ENCODE assay signal across 16 cellular contexts in the genomic region with DNA sequence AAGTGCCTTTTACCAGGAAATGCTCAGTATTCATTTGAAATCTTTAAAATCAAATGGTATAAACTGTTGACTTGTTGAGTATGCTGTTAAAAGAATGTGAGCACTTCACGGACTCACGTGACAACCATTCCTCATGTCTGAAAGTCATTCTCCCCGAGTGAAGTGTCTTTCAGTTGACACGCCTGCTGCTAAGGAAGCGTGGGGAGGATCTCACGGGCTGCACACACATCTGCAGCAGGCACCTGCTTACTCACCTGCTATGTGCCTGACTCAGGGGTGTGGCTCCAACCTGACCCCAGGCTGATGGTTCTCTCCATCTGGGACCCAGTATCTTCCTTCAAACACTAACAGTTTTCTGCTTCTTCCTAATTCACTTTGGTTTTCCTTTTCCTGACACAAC. TPM values are rescaled to one million over a fixed set of nuclear protein-coding genes. Genes with fewer than 3 reads are reported as not detected.
A peak's percentile ranks its signal among the peaks of the same experiment; 100 is the strongest.
DNase-seq lines count a peak whose midpoint lies in the region; ATAC-seq, FAIRE-seq and TF ChIP-seq lines count a peak whose summit lies in the region.
"Had no signal": no experiment of that assay in that cellular context is flagged by ENCODE, and none has a peak within 500 bp of the region (broad histone marks: within the 10 kb centered on the region; RNA-seq: fewer than 3 reads in every experiment).

No MANE protein-coding gene starts in this region.

- H3K36me3 ChIP-seq in K562 (ENCODE audit: control insufficient read depth, insufficient read depth, low read length) (peaks cover 70% of the 10 kb centered on the region), mesenchymal stem cell (ENCODE audit: control insufficient read depth in 1 of 2, insufficient read depth in 2 of 2, low read depth in 1 of 2, low read length in 2 of 2) (peaks cover 36 to 58% of the 10 kb centered on the region in 2 experiments)

- POLR2A ChIA-PET in K562 (lab: Yijun Ruan, JAX): interaction anchor here (2.0 kb wide), 1 partner anchor 9 kb away, joined by 7 read pairs; no protein-coding TSS in a partner anchor

- no peak overlapping the region for H3K4ac ChIP-seq in mesenchymal stem cell (ENCODE audit: low read depth in 1 of 2, low read length in 2 of 2)

- H3K27ac ChIP-seq in K562 (ENCODE audit: extremely low read depth, low read depth, low read length) (no peak overlapping the region), mesenchymal stem cell (ENCODE audit: low read length, poor library complexity, severe bottlenecking) (no peak overlapping the region)
- H3K27ac ChIP-seq: testis had no signal

- H3K79me1 ChIP-seq in mesenchymal stem cell (replicated peaks; ENCODE audit: low read length, poor library complexity, severe bottlenecking): peaks cover 12% of the 10 kb centered on the region

- H3K79me2 ChIP-seq in K562 (ENCODE audit: control insufficient read depth, insufficient read depth, low read length): no peaks in the 10 kb centered on the region

- H2BK12ac ChIP-seq in mesenchymal stem cell (ENCODE audit: low read length in 2 of 2): no peak overlapping the region

- H2AK5ac ChIP-seq in mesenchymal stem cell (ENCODE audit: low read length, severe bottlenecking): no peak overlapping the region

- peak; percentile 63 for FAIRE-seq in K562 (lab: Jason Lieb, UNC)
- FAIRE-seq: GM12892, H54 had no signal

- no peak for TF ChIP-seq RAD21 in K562 (CRISPR knock-in tag; conservative IDR thresholded peaks at IDR 0.05 in 1 of 2, IDR thresholded peaks at IDR 0.05 in 1 of 2)

- DNase-seq in NCI-H146 (lab: John Stamatoyannopoulos, UW) (peak; percentile 54), NCI-H146 treated with DMSO at 0.1 percent for 48 hours (lab: John Stamatoyannopoulos, UW; ENCODE audit: unreplicated experiment) (no peak), DMS53 (lab: John Stamatoyannopoulos, UW) (peak; percentile 94), K562 (ENCODE audit: extremely low read depth in 1 of 4, low spot score in 3 of 4) (no peak), mesenchymal stem cell (no peak), HCEC 1CT (no peak), NCI-H1436 treated with DMSO at 0.1 percent for 48 hours (lab: John Stamatoyannopoulos, UW) (no peak)
- DNase-seq: 8988T; CD4-positive, CD25-positive, alpha-beta regulatory T cell; NCI-H2227 treated with DMSO at 0.1 percent for 48 hours; testis had no signal

- H3K4me3 ChIP-seq in K562: no peak overlapping the region
- no peak overlapping the region for H3K4me3 ChIP-seq in mesenchymal stem cell (ENCODE audit: insufficient read depth in 1 of 2, low read depth in 1 of 2, low read length in 2 of 2)
- H3K4me3 ChIP-seq: testis had no signal

- H2BK120ac ChIP-seq in mesenchymal stem cell (ENCODE audit: low read depth, low read length): no peak overlapping the region

- CTCF ChIA-PET in K562 (lab: Yijun Ruan, JAX; ENCODE audit: low intra/inter-chr PET ratio): no interaction called here

- no peak overlapping the region for H2BK5ac ChIP-seq in mesenchymal stem cell (ENCODE audit: low read depth, low read length, poor library complexity, severe bottlenecking)

- no peak overlapping the region for H2BK15ac ChIP-seq in mesenchymal stem cell (ENCODE audit: low read depth, poor library complexity, severe bottlenecking)

- ATAC-seq in K562 (no peak), HG02798 (IDR thresholded peaks at IDR 0.05; ENCODE audit: poor library complexity, unreplicated experiment) (no peak)
- ATAC-seq: activated CD8-positive, alpha-beta T cell treated with anti-CD3 and anti-CD28 coated beads, Interleukin-2, amount 10 ng/mL, durations not matched to agents 7 days and 5 days; sciatic nerve had no signal

- H2AFZ ChIP-seq in K562 (ENCODE audit: low read depth, low read length) (no peak overlapping the region), mesenchymal stem cell (ENCODE audit: low read depth, low read length) (no peak overlapping the region)

- no peak for TF ChIP-seq EP300 in K562 (IDR thresholded peaks at IDR 0.05; ENCODE audit: low read length)

- no peaks in the 10 kb centered on the region for H4K20me1 ChIP-seq in K562 (replicated peaks; ENCODE audit: control insufficient read depth, insufficient read depth, low read length)

- H4K91ac ChIP-seq in mesenchymal stem cell (ENCODE audit: low read length): no peak overlapping the region

- WGBS in K562 (ENCODE audit: insufficient coverage, low coverage, missing lambda C conversion rate): 81% methylated on average over 6 of the region's 6 CpGs
- 99% methylated on average over 6 of the region's 6 CpGs for WGBS in mesenchymal stem cell

- no peak overlapping the region for H3K18ac ChIP-seq in mesenchymal stem cell (ENCODE audit: low read depth in 1 of 2, low read length in 2 of 2)

- in situ Hi-C loops in K562 (cut with MboI): no loop called here

- peak overlapping the region; percentile 5 for H4K8ac ChIP-seq in mesenchymal stem cell (ENCODE audit: low read length)

- H3K9me3 ChIP-seq in K562 (replicated peaks; ENCODE audit: control insufficient read depth, insufficient read depth, low read depth, low read length) (no peaks in the 10 kb centered on the region), mesenchymal stem cell (ENCODE audit: control insufficient read depth, low read length) (no peaks in the 10 kb centered on the region)
- H3K9me3 ChIP-seq: testis had no signal

- no peaks in the 10 kb centered on the region for H3K9me1 ChIP-seq in K562 (ENCODE audit: control insufficient read depth, insufficient read depth, low read length)

- H3K14ac ChIP-seq in mesenchymal stem cell (ENCODE audit: low read length in 2 of 2): no peak overlapping the region

- TSS peak; percentile 27 for BruUV-seq in K562 (replicated peaks; lab: Mats Ljungman, UMichigan)

- intact Hi-C loops in K562 (cut with micrococcal nuclease): no loop called here

- H3K4me2 ChIP-seq in K562 (ENCODE audit: insufficient read depth, low read length) (no peak overlapping the region), mesenchymal stem cell (ENCODE audit: low read length, poor library complexity, severe bottlenecking) (no peak overlapping the region)

- TF ChIP-seq CTCF in K562 (IDR thresholded peaks at IDR 0.05 in 2 of 3, conservative IDR thresholded peaks at IDR 0.05 in 1 of 3; ENCODE audit: insufficient read depth in 2 of 3, low read depth in 1 of 3, low read length in 3 of 3): no peak

- H3K23ac ChIP-seq in mesenchymal stem cell (ENCODE audit: low read length in 2 of 2): no peak overlapping the region

- no peak for TF ChIP-seq POLR2A in K562 (conservative IDR thresholded peaks at IDR 0.05)

- no peaks in the 10 kb centered on the region for H3K27me3 ChIP-seq in K562 (ENCODE audit: control insufficient read depth in 2 of 2, insufficient read depth in 2 of 2, low read length in 2 of 2)
- H3K27me3 ChIP-seq in mesenchymal stem cell (ENCODE audit: control insufficient read depth in 1 of 2, insufficient read depth in 1 of 2, low read length in 2 of 2): no peaks in the 10 kb centered on the region
- H3K27me3 ChIP-seq: testis had no signal

- no peak overlapping the region for H3K9ac ChIP-seq in K562 (ENCODE audit: insufficient read depth in 1 of 2, low read depth in 2 of 2, low read length in 2 of 2)
- H3K9ac ChIP-seq in mesenchymal stem cell (ENCODE audit: low read length): no peak overlapping the region

- H3K4me1 ChIP-seq in K562 (replicated peaks in 1 of 2; ENCODE audit: control insufficient read depth in 2 of 2, insufficient read depth in 2 of 2, low read length in 2 of 2): no peaks in the 10 kb centered on the region; a peak in 1 of 5 replicates
- H3K4me1 ChIP-seq in mesenchymal stem cell (ENCODE audit: control insufficient read depth, insufficient read depth, low read depth, low read length): no peaks in the 10 kb centered on the region
- H3K4me1 ChIP-seq: testis had no signal

RNA-seq across cellular contexts. Expression of a gene that starts 32.7 kb away (rescaled TPM):
- total RNA-seq in K562 (2011; cell fraction: chromatin; rRNA removed; ENCODE audit: low replicate concordance): 556 and 619 TPM in 2 replicates
- 297 and 303 TPM in 2 replicates for total RNA-seq in K562 (2011; cell fraction: nucleolus; rRNA removed)
- 373 and 427 TPM in 2 replicates for total RNA-seq in K562 (2011; cell fraction: nucleoplasm; rRNA removed)
- total RNA-seq in K562 (2014; rRNA removed) (33.9 and 37.4 TPM in 2 replicates), K562 (2014; rRNA removed; fragmentation: Illumina TruSeq; extraction: Trizol) (19.9 and 22.2 TPM in 2 replicates), K562 (2015; rRNA removed; fragmentation: Illumina TruSeq; extraction: Trizol) (20.4 TPM in 2 replicates), K562 (2021) (49.7 and 58.7 TPM in 2 replicates)
- polyA plus RNA-seq in K562 (2011; rRNA removed) (77.2 and 85.6 TPM in 2 replicates), K562 (2014; fragmentation: Illumina TruSeq; extraction: Trizol) (22.7 and 23.3 TPM in 2 replicates), K562 (2014; fragmentation: Nextera tagmentation; extraction: Ambion mirVana) (1 to 10 TPM; 4.3 to 5.1 TPM), K562 (2014; rRNA removed) (61.2 and 71.8 TPM in 2 replicates)
- polyA plus RNA-seq in K562 (2011; cell fraction: cytosol; rRNA removed): 33.4 and 42.3 TPM in 2 replicates
- polyA plus RNA-seq in K562 (2011; cell fraction: nucleus; rRNA removed): 811 and 959 TPM in 2 replicates
- polyA plus RNA-seq in K562 (2012): 30.5 and 38.0 TPM in 2 replicates
- 60.4 and 66.1 TPM in 2 replicates for polyA minus RNA-seq in K562 (2011; rRNA and poly(A)+ RNA removed)
- polyA minus RNA-seq in K562 (2011; cell fraction: cytosol; rRNA and poly(A)+ RNA removed): 23.3 and 36.5 TPM in 2 replicates
- 221 and 226 TPM in 2 replicates for polyA minus RNA-seq in K562 (2011; cell fraction: nucleus; rRNA and poly(A)+ RNA removed)
- polyA plus RNA-seq in mesenchymal stem cell (2013, experiment 1 of 2): 7.1 TPM
- 7.3 TPM for polyA plus RNA-seq in mesenchymal stem cell (2013, experiment 2 of 2)

RNA-seq across cellular contexts. Expression of a gene that starts 32.8 kb away (rescaled TPM):
- total RNA-seq in K562 (2011; cell fraction: chromatin; rRNA removed; ENCODE audit: low replicate concordance): 17.5 and 28.0 TPM in 2 replicates
- 25.8 and 28.7 TPM in 2 replicates for total RNA-seq in K562 (2011; cell fraction: nucleolus; rRNA removed)
- total RNA-seq in K562 (2011; cell fraction: nucleoplasm; rRNA removed): 29.4 and 46.3 TPM in 2 replicates
- total RNA-seq in K562 (2014; rRNA removed) (43.5 and 47.6 TPM in 2 replicates), K562 (2014; rRNA removed; fragmentation: Illumina TruSeq; extraction: Trizol) (37.2 and 40.8 TPM in 2 replicates), K562 (2015; rRNA removed; fragmentation: Illumina TruSeq; extraction: Trizol) (37.4 and 42.8 TPM in 2 replicates), K562 (2021) (44.9 and 49.7 TPM in 2 replicates)
- polyA plus RNA-seq in K562 (2011; rRNA removed) (23.2 and 32.6 TPM in 2 replicates), K562 (2014; fragmentation: Illumina TruSeq; extraction: Trizol) (33.2 and 36.3 TPM in 2 replicates), K562 (2014; fragmentation: Nextera tagmentation; extraction: Ambion mirVana) (1 to 10 TPM; 7.7 to 9.7 TPM), K562 (2014; rRNA removed) (34.8 and 42.3 TPM in 2 replicates)
- 15.9 and 25.0 TPM in 2 replicates for polyA plus RNA-seq in K562 (2011; cell fraction: cytosol; rRNA removed)
- polyA plus RNA-seq in K562 (2011; cell fraction: nucleus; rRNA removed): 14.4 and 18.9 TPM in 2 replicates
- polyA plus RNA-seq in K562 (2012): 32.3 and 37.0 TPM in 2 replicates
- 21.8 and 21.9 TPM in 2 replicates for polyA minus RNA-seq in K562 (2011; rRNA and poly(A)+ RNA removed)
- polyA minus RNA-seq in K562 (2011; cell fraction: cytosol; rRNA and poly(A)+ RNA removed): 16.1 and 16.3 TPM in 2 replicates
- polyA minus RNA-seq in K562 (2011; cell fraction: nucleus; rRNA and poly(A)+ RNA removed): 20.7 and 29.2 TPM in 2 replicates
- polyA plus RNA-seq in mesenchymal stem cell (2013, experiment 1 of 2): 38.5 TPM
- polyA plus RNA-seq in mesenchymal stem cell (2013, experiment 2 of 2): 41.4 TPM

RNA-seq across cellular contexts. Expression of a gene that starts 55.2 kb away (rescaled TPM):
- 25.9 and 85.9 TPM in 2 replicates for total RNA-seq in K562 (2011; cell fraction: chromatin; rRNA removed; ENCODE audit: low replicate concordance)
- 15.2 and 18.6 TPM in 2 replicates for total RNA-seq in K562 (2011; cell fraction: nucleolus; rRNA removed)
- total RNA-seq in K562 (2011; cell fraction: nucleoplasm; rRNA removed): 37.9 and 64.3 TPM in 2 replicates
- 31.0 and 31.5 TPM in 2 replicates for total RNA-seq in K562 (2014; rRNA removed)
- total RNA-seq in K562 (2014; rRNA removed; fragmentation: Illumina TruSeq; extraction: Trizol): 47.2 and 51.7 TPM in 2 replicates
- 43.5 and 46.0 TPM in 2 replicates for total RNA-seq in K562 (2015; rRNA removed; fragmentation: Illumina TruSeq; extraction: Trizol)
- 55.3 and 55.5 TPM in 2 replicates for total RNA-seq in K562 (2021)
- 39.2 and 45.9 TPM in 2 replicates for polyA plus RNA-seq in K562 (2011; rRNA removed)
- 10.6 and 21.2 TPM in 2 replicates for polyA plus RNA-seq in K562 (2011; cell fraction: cytosol; rRNA removed)
- polyA plus RNA-seq in K562 (2011; cell fraction: nucleus; rRNA removed): 28.4 and 50.3 TPM in 2 replicates
- polyA plus RNA-seq in K562 (2012): 57.5 and 65.6 TPM in 2 replicates
- polyA plus RNA-seq in K562 (2014; fragmentation: Illumina TruSeq; extraction: Trizol): 73.1 and 88.9 TPM in 2 replicates
- 10 to 100 TPM; 23.9 to 24.0 TPM for polyA plus RNA-seq in K562 (2014; fragmentation: Nextera tagmentation; extraction: Ambion mirVana)
- polyA plus RNA-seq in K562 (2014; rRNA removed): 55.4 and 55.7 TPM in 2 replicates
- 33.4 and 40.6 TPM in 2 replicates for polyA minus RNA-seq in K562 (2011; rRNA and poly(A)+ RNA removed)
- polyA minus RNA-seq in K562 (2011; cell fraction: cytosol; rRNA and poly(A)+ RNA removed): 16.5 and 19.0 TPM in 2 replicates
- polyA minus RNA-seq in K562 (2011; cell fraction: nucleus; rRNA and poly(A)+ RNA removed): 12.7 and 27.4 TPM in 2 replicates
- 19.9 TPM for polyA plus RNA-seq in mesenchymal stem cell (2013, experiment 1 of 2)
- 19.4 TPM for polyA plus RNA-seq in mesenchymal stem cell (2013, experiment 2 of 2)

Comparison
In these comparisons a context has a peak if more than half of its experiments do, and no peak if none do; other contexts are left out.
1. DNase-seq: peak in NCI-H146 (single experiment) and DMS53 (single experiment); none in NCI-H146 treated with DMSO at 0.1 percent for 48 hours (single experiment), K562 (0 of 4), mesenchymal stem cell (single experiment), HCEC 1CT (single experiment) and NCI-H1436 treated with DMSO at 0.1 percent for 48 hours (single experiment).